In genomic region chr10:90960355-90960814, GRCh38 we compare ENCODE assay signal across 9 cellular contexts. TPM values are rescaled to one million over a fixed set of nuclear protein-coding genes. Genes with fewer than 3 reads are reported as not detected.
DNase-seq lines count a peak whose midpoint lies in the region; ATAC-seq, FAIRE-seq and TF ChIP-seq lines count a peak whose summit lies in the region.
"Had no signal": no experiment of that assay in that cellular context is flagged by ENCODE, and none has a peak within 500 bp of the region (broad histone marks: within the 10 kb centered on the region; RNA-seq: fewer than 3 reads in every experiment).

No MANE protein-coding gene starts in this region.

- no peak overlapping the region for H2BK15ac ChIP-seq in H9 (ENCODE audit: low read depth, low read length)

- no peak overlapping the region for H2AFZ ChIP-seq in endothelial cell of umbilical vein (ENCODE audit: low read depth, low read length)
- H2AFZ ChIP-seq in H9 (ENCODE audit: low read length): no peak overlapping the region

- no TSS peak for BruUV-seq in endothelial cell of umbilical vein (replicated peaks; lab: Mats Ljungman, UMichigan)

- FAIRE-seq in endothelial cell of umbilical vein (lab: Jason Lieb, UNC): peak; percentile 77

- H3K4me1 ChIP-seq in endothelial cell of umbilical vein (ENCODE audit: control insufficient read depth, extremely low read depth, insufficient read depth, low read length): peaks cover 11% of the 10 kb centered on the region
- no peaks in the 10 kb centered on the region; the same call in 1 of the 2 replicates for H3K4me1 ChIP-seq in H9 (ENCODE audit: insufficient read depth, low read length)

- no peak overlapping the region for H2BK5ac ChIP-seq in H9 (ENCODE audit: insufficient read length, low read length)

- no peak overlapping the region for H3K4me3 Mint-ChIP-seq in activated naive CD8-positive, alpha-beta T cell treated with anti-CD3 and anti-CD28 coated beads, Interleukin-2, amount 50 U/mL, for 24 hours
- H3K4me3 Mint-ChIP-seq in activated naive CD8-positive, alpha-beta T cell treated with anti-CD3 and anti-CD28 coated beads for 36 hours: no peak overlapping the region
- H3K4me3 Mint-ChIP-seq in H9: no peak overlapping the region

- TF ChIP-seq POLR2A in endothelial cell of umbilical vein (IDR thresholded peaks at IDR 0.05; ENCODE audit: low read depth, low read length): no peak

- no peak overlapping the region for H3K27ac Mint-ChIP-seq in activated naive CD8-positive, alpha-beta T cell treated with anti-CD3 and anti-CD28 coated beads, Interleukin-2, amount 50 U/mL, for 24 hours
- no peak overlapping the region for H3K27ac Mint-ChIP-seq in activated naive CD8-positive, alpha-beta T cell treated with anti-CD3 and anti-CD28 coated beads for 36 hours
- no peak overlapping the region for H3K27ac Mint-ChIP-seq in H9

- H4K20me1 ChIP-seq in endothelial cell of umbilical vein (replicated peaks; ENCODE audit: control insufficient read depth, extremely low read depth, insufficient read depth, low read length) (no peaks in the 10 kb centered on the region), H9 (ENCODE audit: control insufficient read depth, insufficient read depth, insufficient read length) (no peaks in the 10 kb centered on the region)

- no peaks in the 10 kb centered on the region for H3K27me3 ChIP-seq in endothelial cell of umbilical vein (ENCODE audit: control insufficient read depth in 2 of 2, insufficient read depth in 2 of 2, low read length in 2 of 2)
- H3K27me3 ChIP-seq in WERI-Rb-1 (ENCODE audit: insufficient read depth, low read depth, severe bottlenecking): no peaks in the 10 kb centered on the region
- H3K27me3 ChIP-seq in H9 (ENCODE audit: insufficient read depth, low read length): no peaks in the 10 kb centered on the region
- H3K27me3 ChIP-seq: neutrophil had no signal

- no peak overlapping the region for H3K4ac ChIP-seq in H9 (ENCODE audit: low read depth, low read length)

- H3K36me3 ChIP-seq in endothelial cell of umbilical vein (ENCODE audit: control insufficient read depth in 2 of 2, extremely low read depth in 1 of 2, insufficient read depth in 2 of 2, low read length in 2 of 2) (no peaks in the 10 kb centered on the region), WERI-Rb-1 (no peaks in the 10 kb centered on the region)
- H3K36me3 ChIP-seq: neutrophil had no signal

- no peaks in the 10 kb centered on the region for H3K9me1 ChIP-seq in endothelial cell of umbilical vein (replicated peaks; ENCODE audit: control insufficient read depth, extremely low read depth, insufficient read depth, low read length)

- peaks cover 5% of the 10 kb centered on the region for H3K27me3 Mint-ChIP-seq in activated naive CD8-positive, alpha-beta T cell treated with anti-CD3 and anti-CD28 coated beads, Interleukin-2, amount 50 U/mL, for 24 hours
- H3K27me3 Mint-ChIP-seq in activated naive CD8-positive, alpha-beta T cell treated with anti-CD3 and anti-CD28 coated beads for 36 hours: no peaks in the 10 kb centered on the region
- H3K27me3 Mint-ChIP-seq in H9 (ENCODE audit: low read depth): peaks cover 63% of the 10 kb centered on the region

- no peak overlapping the region for H3K18ac ChIP-seq in H9 (ENCODE audit: insufficient read length, low read depth, low read length)

- H3K4me1 Mint-ChIP-seq in activated naive CD8-positive, alpha-beta T cell treated with anti-CD3 and anti-CD28 coated beads, Interleukin-2, amount 50 U/mL, for 24 hours: no peaks in the 10 kb centered on the region
- peaks cover 3% of the 10 kb centered on the region for H3K4me1 Mint-ChIP-seq in activated naive CD8-positive, alpha-beta T cell treated with anti-CD3 and anti-CD28 coated beads for 36 hours
- H3K4me1 Mint-ChIP-seq in H9: no peaks in the 10 kb centered on the region

- no peak for DNase-seq in activated naive CD8-positive, alpha-beta T cell treated with anti-CD3 and anti-CD28 coated beads, Interleukin-2, amount 50 U/mL, for 24 hours
- no peak for DNase-seq in activated naive CD8-positive, alpha-beta T cell treated with anti-CD3 and anti-CD28 coated beads for 36 hours
- DNase-seq in endothelial cell of umbilical vein (ENCODE audit: low read depth, low spot score) (peak; percentile 39), stromal cell of bone marrow (ENCODE audit: low read depth) (peak; percentile 84), NCI-H2171 treated with DMSO at 0.1 percent for 48 hours (lab: John Stamatoyannopoulos, UW) (no peak), WERI-Rb-1 (no peak), H9 (no peak)

- no peak for TF ChIP-seq CTCF in endothelial cell of umbilical vein (IDR thresholded peaks at IDR 0.05; ENCODE audit: extremely low read depth in 1 of 2, insufficient read depth in 1 of 2, low read depth in 1 of 2, low read length in 2 of 2)
- no peak for TF ChIP-seq CTCF in WERI-Rb-1 (IDR thresholded peaks at IDR 0.05; ENCODE audit: low read depth, low read length)
- TF ChIP-seq CTCF in H9 (conservative IDR thresholded peaks at IDR 0.05): no peak

- no peak overlapping the region for H2BK20ac ChIP-seq in H9 (ENCODE audit: low read depth, low read length, poor library complexity, severe bottlenecking)

- no peaks in the 10 kb centered on the region for H3K23me2 ChIP-seq in H9 (ENCODE audit: insufficient read length, low read depth, low read length, poor library complexity, severe bottlenecking)

- H2BK12ac ChIP-seq in H9 (ENCODE audit: insufficient read length, low read depth, low read length): no peak overlapping the region

- no peak overlapping the region for H4K5ac ChIP-seq in H9 (ENCODE audit: insufficient read length, low read depth, low read length)

- H3K79me2 ChIP-seq in endothelial cell of umbilical vein (ENCODE audit: control insufficient read depth, insufficient read depth, low read length): no peaks in the 10 kb centered on the region
- H3K79me2 ChIP-seq in H9 (ENCODE audit: insufficient read depth, low read length): no peaks in the 10 kb centered on the region

- H3K36me3 Mint-ChIP-seq in activated naive CD8-positive, alpha-beta T cell treated with anti-CD3 and anti-CD28 coated beads, Interleukin-2, amount 50 U/mL, for 24 hours (ENCODE audit: low read depth): no peaks in the 10 kb centered on the region
- H3K36me3 Mint-ChIP-seq in activated naive CD8-positive, alpha-beta T cell treated with anti-CD3 and anti-CD28 coated beads for 36 hours: no peaks in the 10 kb centered on the region
- no peaks in the 10 kb centered on the region for H3K36me3 Mint-ChIP-seq in H9 (ENCODE audit: insufficient read depth in 1 of 3, low read depth in 3 of 3)

- CTCF ChIA-PET in endothelial cell of umbilical vein (lab: Charles Lee): interaction anchor here (1.0 to 2.0 kb wide), 6 partner anchors 9 to 50 kb away, joined by 3 to 9 read pairs (median 4); no protein-coding TSS in a partner anchor

- POLR2A ChIA-PET in endothelial cell of umbilical vein (lab: Charles Lee): interaction anchor here (0.8 kb wide), 2 partner anchors 43 to 45 kb away, joined by 3 read pairs; no protein-coding TSS in a partner anchor

- H3T11ph ChIP-seq in H9 (ENCODE audit: low read length): no peak overlapping the region

- no peak overlapping the region for H4K8ac ChIP-seq in H9 (replicated peaks; ENCODE audit: insufficient read length, low read depth, low read length)

- H2AK5ac ChIP-seq in H9 (ENCODE audit: insufficient read length, low read length): no peak overlapping the region

- no peaks in the 10 kb centered on the region for H3K9me3 Mint-ChIP-seq in activated naive CD8-positive, alpha-beta T cell treated with anti-CD3 and anti-CD28 coated beads, Interleukin-2, amount 50 U/mL, for 24 hours
- no peaks in the 10 kb centered on the region for H3K9me3 Mint-ChIP-seq in activated naive CD8-positive, alpha-beta T cell treated with anti-CD3 and anti-CD28 coated beads for 36 hours
- H3K9me3 Mint-ChIP-seq in H9: no peaks in the 10 kb centered on the region; a peak in 1 of 5 replicates

- H3K9me3 ChIP-seq in endothelial cell of umbilical vein (replicated peaks; ENCODE audit: control insufficient read depth, insufficient read depth, low read length) (no peaks in the 10 kb centered on the region), WERI-Rb-1 (ENCODE audit: severe bottlenecking) (no peaks in the 10 kb centered on the region), H9 (ENCODE audit: control insufficient read depth, low read depth, low read length) (no peaks in the 10 kb centered on the region)
- H3K9me3 ChIP-seq: neutrophil had no signal

- H2BK120ac ChIP-seq in H9 (ENCODE audit: low read depth, low read length, poor library complexity, severe bottlenecking): no peak overlapping the region

- no peak overlapping the region for H3K56ac ChIP-seq in H9 (ENCODE audit: insufficient read length, low read depth, low read length)

- no peaks in the 10 kb centered on the region for H3K79me1 ChIP-seq in H9 (ENCODE audit: insufficient read depth, low read depth, low read length, poor library complexity, severe bottlenecking)

- H3K4me2 ChIP-seq in endothelial cell of umbilical vein (ENCODE audit: insufficient read depth, low read length): no peak overlapping the region
- H3K4me2 ChIP-seq in H9 (ENCODE audit: insufficient read depth, insufficient read length, low read length): no peak overlapping the region

- no peak overlapping the region for H3K27ac ChIP-seq in endothelial cell of umbilical vein (ENCODE audit: insufficient read depth, low read depth, low read length)
- no peak overlapping the region for H3K27ac ChIP-seq in WERI-Rb-1
- H3K27ac ChIP-seq in H9 (ENCODE audit: insufficient read length, low read depth, low read length): no peak overlapping the region
- H3K27ac ChIP-seq: neutrophil had no signal

- dilution Hi-C loops in endothelial cell of umbilical vein (cut with MboI; ENCODE audit: extremely low pct_ligation_motif_present, low sequenced_read_pairs): no loop called here

- H3K14ac ChIP-seq in H9 (ENCODE audit: insufficient read depth, low read length): no peak overlapping the region

- H4K91ac ChIP-seq in H9 (ENCODE audit: insufficient read length, low read depth, low read length): no peak overlapping the region

- H3K4me3 ChIP-seq in endothelial cell of umbilical vein (replicated peaks in 1 of 3; ENCODE audit: insufficient read depth in 1 of 3, low read depth in 1 of 3, low read length in 3 of 3) (no peak overlapping the region), WERI-Rb-1 (ENCODE audit: low read depth, low read length) (no peak overlapping the region)

- H3K23ac ChIP-seq in H9 (ENCODE audit: insufficient read length, low read depth, low read length): no peak overlapping the region

- H3K9ac ChIP-seq in endothelial cell of umbilical vein (replicated peaks; ENCODE audit: extremely low read depth, insufficient read depth, low read length): no peak overlapping the region
- H3K9ac ChIP-seq in H9 (ENCODE audit: extremely low read depth, insufficient read length, low read length): no peak overlapping the region

- intact Hi-C loops in endothelial cell of umbilical vein (cut with micrococcal nuclease): loop anchor here (1.0 kb wide), 1 partner anchor 29 kb away; no protein-coding TSS in a partner anchor

- peak; percentile 54 for ATAC-seq in activated naive CD8-positive, alpha-beta T cell treated with anti-CD3 and anti-CD28 coated beads, Interleukin-2, amount 50 U/mL, for 24 hours
- peak; percentile 90 for ATAC-seq in HG03442 (IDR thresholded peaks at IDR 0.05; ENCODE audit: unreplicated experiment)

RNA-seq across cellular contexts. Expression of gene ANKRD1, which starts 39.5 kb away (rescaled TPM):
- total RNA-seq in activated naive CD8-positive, alpha-beta T cell treated with anti-CD3 and anti-CD28 coated beads for 36 hours: not detected
- total RNA-seq in endothelial cell of umbilical vein (591 and 664 TPM in 2 replicates), H9 (2021) (0.11 and 0.13 TPM in 2 replicates)
- 527 and 593 TPM in 2 replicates for polyA plus RNA-seq in endothelial cell of umbilical vein
- 797 and 830 TPM in 2 replicates for polyA plus RNA-seq in endothelial cell of umbilical vein (2011; cell fraction: cytosol; rRNA removed)
- 1,251 and 1,651 TPM in 2 replicates for polyA plus RNA-seq in endothelial cell of umbilical vein (2011; cell fraction: nucleus; rRNA removed)
- 949 and 994 TPM in 2 replicates for polyA plus RNA-seq in endothelial cell of umbilical vein (2012)
- polyA minus RNA-seq in endothelial cell of umbilical vein: 587 and 687 TPM in 2 replicates
- 1.2 TPM for polyA minus RNA-seq in endothelial cell of umbilical vein (2011; cell fraction: cytosol; rRNA and poly(A)+ RNA removed)
- polyA minus RNA-seq in endothelial cell of umbilical vein (2011; cell fraction: nucleus; rRNA and poly(A)+ RNA removed): 237 and 300 TPM in 2 replicates

Comparison
In these comparisons a context has a peak if more than half of its experiments do, and no peak if none do; other contexts are left out.
1. DNase-seq: peak in endothelial cell of umbilical vein (single experiment) and stromal cell of bone marrow (single experiment); none in activated naive CD8-positive, alpha-beta T cell treated with anti-CD3 and anti-CD28 coated beads, Interleukin-2, amount 50 U/mL, for 24 hours (single experiment), activated naive CD8-positive, alpha-beta T cell treated with anti-CD3 and anti-CD28 coated beads for 36 hours (single experiment), NCI-H2171 treated with DMSO at 0.1 percent for 48 hours (single experiment), WERI-Rb-1 (single experiment) and H9 (single experiment).
2. RNA of gene ANKRD1, which starts 39.5 kb away (total RNA-seq): 591 to 664 TPM in endothelial cell of umbilical vein; 0.11 to 0.13 TPM in H9 and not detected in activated naive CD8-positive, alpha-beta T cell treated with anti-CD3 and anti-CD28 coated beads for 36 hours; every median in the first group is over 100 times any median in the second.